1 cellular context compared by ENCODE assay signal in the genomic region with DNA sequence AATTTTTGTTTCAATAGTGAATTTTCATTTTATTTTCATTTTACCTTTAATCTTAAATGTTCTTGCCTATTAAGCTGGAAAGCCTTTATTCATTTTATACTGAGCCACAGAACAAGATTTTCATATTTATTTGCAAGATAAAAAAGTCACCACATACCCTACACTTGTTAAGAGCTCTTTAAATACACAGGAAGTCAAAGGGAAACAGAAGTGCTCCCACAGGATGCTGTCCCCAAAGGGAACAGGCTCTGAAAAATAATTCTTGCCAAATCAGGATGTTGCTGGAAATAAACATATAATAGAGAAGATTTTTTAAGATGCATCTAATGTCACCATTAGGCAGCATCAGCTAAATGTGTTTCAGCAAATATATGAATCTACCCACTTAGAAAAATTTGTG.
TF ChIP-seq lines count a peak whose summit lies in the region.

No MANE protein-coding gene starts in this region.

TF ChIP-seq in HepG2, 621 proteins besides CTCF, POLR2A, EP300 and RAD21 (continued from another document):
- TF ChIP-seq ZFP37 (CRISPR knock-in tag; IDR thresholded peaks at IDR 0.05; ENCODE audit: borderline replicate concordance) (no peak), ATAD3A (CRISPR knock-in tag; IDR thresholded peaks at IDR 0.05) (no peak), DNMT3B (CRISPR knock-in tag; conservative IDR thresholded peaks at IDR 0.05) (no peak), ONECUT2 (CRISPR knock-in tag; IDR thresholded peaks at IDR 0.05) (no peak), HOXA9 (CRISPR knock-in tag; IDR thresholded peaks at IDR 0.05; ENCODE audit: borderline replicate concordance) (no peak), NR2F6 (IDR thresholded peaks at IDR 0.05) (no peak), NR2F6 (CRISPR knock-in tag; IDR thresholded peaks at IDR 0.05) (no peak)
- TF ChIP-seq, protein P1, sequence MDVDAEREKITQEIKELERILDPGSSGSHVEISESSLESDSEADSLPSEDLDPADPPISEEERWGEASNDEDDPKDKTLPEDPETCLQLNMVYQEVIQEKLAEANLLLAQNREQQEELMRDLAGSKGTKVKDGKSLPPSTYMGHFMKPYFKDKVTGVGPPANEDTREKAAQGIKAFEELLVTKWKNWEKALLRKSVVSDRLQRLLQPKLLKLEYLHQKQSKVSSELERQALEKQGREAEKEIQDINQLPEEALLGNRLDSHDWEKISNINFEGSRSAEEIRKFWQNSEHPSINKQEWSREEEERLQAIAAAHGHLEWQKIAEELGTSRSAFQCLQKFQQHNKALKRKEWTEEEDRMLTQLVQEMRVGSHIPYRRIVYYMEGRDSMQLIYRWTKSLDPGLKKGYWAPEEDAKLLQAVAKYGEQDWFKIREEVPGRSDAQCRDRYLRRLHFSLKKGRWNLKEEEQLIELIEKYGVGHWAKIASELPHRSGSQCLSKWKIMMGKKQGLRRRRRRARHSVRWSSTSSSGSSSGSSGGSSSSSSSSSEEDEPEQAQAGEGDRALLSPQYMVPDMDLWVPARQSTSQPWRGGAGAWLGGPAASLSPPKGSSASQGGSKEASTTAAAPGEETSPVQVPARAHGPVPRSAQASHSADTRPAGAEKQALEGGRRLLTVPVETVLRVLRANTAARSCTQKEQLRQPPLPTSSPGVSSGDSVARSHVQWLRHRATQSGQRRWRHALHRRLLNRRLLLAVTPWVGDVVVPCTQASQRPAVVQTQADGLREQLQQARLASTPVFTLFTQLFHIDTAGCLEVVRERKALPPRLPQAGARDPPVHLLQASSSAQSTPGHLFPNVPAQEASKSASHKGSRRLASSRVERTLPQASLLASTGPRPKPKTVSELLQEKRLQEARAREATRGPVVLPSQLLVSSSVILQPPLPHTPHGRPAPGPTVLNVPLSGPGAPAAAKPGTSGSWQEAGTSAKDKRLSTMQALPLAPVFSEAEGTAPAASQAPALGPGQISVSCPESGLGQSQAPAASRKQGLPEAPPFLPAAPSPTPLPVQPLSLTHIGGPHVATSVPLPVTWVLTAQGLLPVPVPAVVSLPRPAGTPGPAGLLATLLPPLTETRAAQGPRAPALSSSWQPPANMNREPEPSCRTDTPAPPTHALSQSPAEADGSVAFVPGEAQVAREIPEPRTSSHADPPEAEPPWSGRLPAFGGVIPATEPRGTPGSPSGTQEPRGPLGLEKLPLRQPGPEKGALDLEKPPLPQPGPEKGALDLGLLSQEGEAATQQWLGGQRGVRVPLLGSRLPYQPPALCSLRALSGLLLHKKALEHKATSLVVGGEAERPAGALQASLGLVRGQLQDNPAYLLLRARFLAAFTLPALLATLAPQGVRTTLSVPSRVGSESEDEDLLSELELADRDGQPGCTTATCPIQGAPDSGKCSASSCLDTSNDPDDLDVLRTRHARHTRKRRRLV (CRISPR knock-in tag; IDR thresholded peaks at IDR 0.05) = no peak
